17 cellular contexts compared by ENCODE assay signal in the genomic region with DNA sequence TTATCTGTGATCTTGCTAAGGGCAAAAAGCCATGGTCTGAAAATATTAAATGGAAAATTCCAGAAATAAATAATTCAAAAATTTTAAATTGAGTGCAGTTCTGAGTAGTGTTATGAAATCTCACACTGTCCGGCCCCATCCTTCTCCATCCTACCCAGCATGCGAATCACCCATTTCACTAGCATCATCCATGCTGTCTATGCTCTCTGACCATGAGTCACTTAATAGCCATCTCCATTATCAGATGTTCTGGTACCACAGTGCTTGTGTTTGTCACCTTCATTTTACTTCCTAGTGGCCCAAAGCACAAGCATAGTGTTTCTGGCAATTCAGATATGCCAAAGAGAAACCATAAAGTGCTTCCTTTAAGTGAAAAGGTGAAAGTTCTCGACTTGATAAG.
"Had no signal": no experiment of that assay in that cellular context is flagged by ENCODE, and none has a peak within 500 bp of the region (broad histone marks: within the 10 kb centered on the region; RNA-seq: fewer than 3 reads in every experiment).

No MANE protein-coding gene starts in this region.

- H3K4me3 Mint-ChIP-seq: activated CD8-positive, alpha-beta T cell treated with anti-CD3 and anti-CD28 coated beads, Interleukin-2, amount 10 ng/mL, durations not matched to agents 7 days and 5 days; immature natural killer cell; naive thymus-derived CD4-positive, alpha-beta T cell had no signal

- H3K9me3 ChIP-seq: tibial nerve, vagina had no signal

- H3K27me3 ChIP-seq: tibial nerve, vagina had no signal

- H3K4me1 Mint-ChIP-seq: immature natural killer cell; naive thymus-derived CD4-positive, alpha-beta T cell had no signal

- H3K36me3 Mint-ChIP-seq: immature natural killer cell had no signal

- H3K27ac Mint-ChIP-seq: activated CD8-positive, alpha-beta T cell treated with anti-CD3 and anti-CD28 coated beads, Interleukin-2, amount 10 ng/mL, durations not matched to agents 7 days and 5 days; immature natural killer cell; naive thymus-derived CD4-positive, alpha-beta T cell had no signal

- H3K27ac ChIP-seq: coronary artery, epithelial cell of prostate, parathyroid adenoma, tibial nerve, vagina, WERI-Rb-1 had no signal

- DNase-seq: activated CD4-positive, alpha-beta T cell treated with anti-CD3 and anti-CD28 coated beads for 4 hours; activated CD8-positive, alpha-beta T cell treated with anti-CD3 and anti-CD28 coated beads, Interleukin-2, amount 10 ng/mL, durations not matched to agents 7 days and 5 days; activated naive CD4-positive, alpha-beta T cell treated with Interleukin-2 at 50 U/mL for 16 hours; central memory CD4-positive, alpha-beta T cell; effector CD8-positive, alpha-beta T cell; glutamatergic neuron; immature natural killer cell; left colon; naive thymus-derived CD4-positive, alpha-beta T cell; small intestine; T1000; WERI-Rb-1 had no signal

- H3K79me2 ChIP-seq: parathyroid adenoma had no signal

- H3K9ac ChIP-seq: parathyroid adenoma had no signal

- H3K4me1 ChIP-seq: parathyroid adenoma, vagina had no signal

- H3K36me3 ChIP-seq: vagina, WERI-Rb-1 had no signal

- H3K4me3 ChIP-seq: coronary artery, tibial nerve, vagina had no signal

- H2AFZ ChIP-seq: parathyroid adenoma had no signal

- FAIRE-seq: small intestine had no signal
